11 cellular contexts compared by ENCODE assay signal in the genomic region with DNA sequence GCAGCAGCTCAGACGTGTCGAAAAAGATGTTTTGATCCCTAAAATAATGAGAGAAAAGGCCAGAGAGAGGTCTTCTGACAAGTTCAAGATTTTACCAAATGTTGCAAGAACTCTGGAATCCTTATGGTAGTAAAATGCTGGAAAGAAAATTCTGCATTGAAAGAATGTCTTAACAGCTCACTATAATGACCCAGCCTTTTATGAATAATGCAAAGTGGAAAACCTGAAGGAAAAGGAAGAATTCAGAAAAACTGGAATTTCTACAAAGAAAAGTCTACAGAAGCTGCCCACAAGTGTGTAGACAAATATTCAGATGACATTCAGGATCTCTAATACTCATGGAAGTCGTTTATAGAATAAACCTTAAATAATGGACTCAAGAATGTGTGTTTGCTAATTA. TPM values are rescaled to one million over a fixed set of nuclear protein-coding genes. Genes with fewer than 3 reads are reported as not detected.
DNase-seq lines count a peak whose midpoint lies in the region; ATAC-seq and TF ChIP-seq lines count a peak whose summit lies in the region.
"Had no signal": no experiment of that assay in that cellular context is flagged by ENCODE, and none has a peak within 500 bp of the region (broad histone marks: within the 10 kb centered on the region; RNA-seq: fewer than 3 reads in every experiment).

No MANE protein-coding gene starts in this region.

- peak overlapping the region; percentile 94 to 99 (median 94) for H3K27ac Mint-ChIP-seq in CD4-positive, CD25-positive, alpha-beta regulatory T cell
- peak overlapping the region; percentile 57 for H3K27ac Mint-ChIP-seq in dendritic cell treated with granulocyte-macrophage colony-stimulating factor and Interleukin-4, amounts not matched to agents 40 ng/mL and 50 ng/mL, for 4 days
- H3K27ac Mint-ChIP-seq: GM23338 had no signal

- no peak for ATAC-seq in CD4-positive, CD25-positive, alpha-beta regulatory T cell (ENCODE audit: low read depth in 2 of 2)
- no peak for ATAC-seq in PC-3
- no peak for ATAC-seq in GM21825 (IDR thresholded peaks at IDR 0.05; ENCODE audit: unreplicated experiment)

- H3K4me2 ChIP-seq in PC-3 (ENCODE audit: low read length), result peak overlapping the region; percentile 79

- peak overlapping the region; percentile 85 to 92 (median 88) for H3K4me3 Mint-ChIP-seq in CD4-positive, CD25-positive, alpha-beta regulatory T cell
- no peak overlapping the region for H3K4me3 Mint-ChIP-seq in dendritic cell treated with granulocyte-macrophage colony-stimulating factor and Interleukin-4, amounts not matched to agents 40 ng/mL and 50 ng/mL, for 4 days

- H3K27me3 Mint-ChIP-seq in CD4-positive, CD25-positive, alpha-beta regulatory T cell, result peaks cover 5% of the 10 kb centered on the region
- peaks cover 15% of the 10 kb centered on the region for H3K27me3 Mint-ChIP-seq in dendritic cell treated with granulocyte-macrophage colony-stimulating factor and Interleukin-4, amounts not matched to agents 40 ng/mL and 50 ng/mL, for 4 days

- peaks cover 16% of the 10 kb centered on the region for H3K36me3 Mint-ChIP-seq in CD4-positive, CD25-positive, alpha-beta regulatory T cell
- no peaks in the 10 kb centered on the region for H3K36me3 Mint-ChIP-seq in dendritic cell treated with granulocyte-macrophage colony-stimulating factor and Interleukin-4, amounts not matched to agents 40 ng/mL and 50 ng/mL, for 4 days (ENCODE audit: low read depth)

- no peaks in the 10 kb centered on the region for H4K20me1 ChIP-seq in PC-3 (ENCODE audit: low read length)

- H3K36me3 ChIP-seq in ACC112 (ENCODE audit: insufficient read depth, low read length) (no peaks in the 10 kb centered on the region), PC-3 (ENCODE audit: low read depth, low read length) (no peaks in the 10 kb centered on the region)
- H3K36me3 ChIP-seq in CD4-positive, CD25-positive, alpha-beta regulatory T cell (ENCODE audit: control insufficient read depth, insufficient read depth, low read length), result peaks cover 4% of the 10 kb centered on the region
- H3K36me3 ChIP-seq: BE2C, SJSA1 had no signal

- no peak overlapping the region for H3K9ac ChIP-seq in PC-3 (ENCODE audit: low read length)

- DNase-seq in CD4-positive, CD25-positive, alpha-beta regulatory T cell, result no peak
- DNase-seq in PC-3 (peak; percentile 3), kidney tubule cell (ENCODE audit: low spot score) (no peak), NCI-H1417 treated with DMSO at 0.1 percent for 48 hours (lab: John Stamatoyannopoulos, UW) (no peak)
- DNase-seq in effector CD4-positive, alpha-beta T cell, result no peak

- no peaks in the 10 kb centered on the region for H3K9me3 ChIP-seq in CD4-positive, CD25-positive, alpha-beta regulatory T cell (ENCODE audit: control insufficient read depth in 2 of 2, low read length in 2 of 2)
- no peaks in the 10 kb centered on the region for H3K9me3 ChIP-seq in PC-3 (ENCODE audit: low read length)
- H3K9me3 ChIP-seq: BE2C, SJSA1 had no signal

- H3K4me1 ChIP-seq in ACC112 (ENCODE audit: control insufficient read depth, insufficient read depth, low read length, unreplicated experiment) (peaks cover 11% of the 10 kb centered on the region), PC-3 (ENCODE audit: insufficient read depth, low read length) (peaks cover 17% of the 10 kb centered on the region)
- peaks cover 35% of the 10 kb centered on the region for H3K4me1 ChIP-seq in CD4-positive, CD25-positive, alpha-beta regulatory T cell (ENCODE audit: control insufficient read depth, insufficient read depth, low read length, poor library complexity, severe bottlenecking)
- H3K4me1 ChIP-seq: BE2C had no signal

- H3K4me1 Mint-ChIP-seq in CD4-positive, CD25-positive, alpha-beta regulatory T cell, result peaks cover 12 to 27% (median 15%) of the 10 kb centered on the region in 4 donors
- peaks cover 45% of the 10 kb centered on the region for H3K4me1 Mint-ChIP-seq in dendritic cell treated with granulocyte-macrophage colony-stimulating factor and Interleukin-4, amounts not matched to agents 40 ng/mL and 50 ng/mL, for 4 days (ENCODE audit: low read depth)

- no TSS peak for BruUV-seq in PC-3 (replicated peaks; lab: Mats Ljungman, UMichigan)

- CTCF ChIA-PET in PC-3 (lab: Charles Lee), result no interaction called here

- no peaks in the 10 kb centered on the region for H3F3A ChIP-seq in PC-3 (ENCODE audit: low read length, unreplicated experiment)

- TF ChIP-seq CTCF in PC-3 (conservative IDR thresholded peaks at IDR 0.05; ENCODE audit: low read depth, low read length), result no peak

- no peak overlapping the region for H3K4me3 ChIP-seq in ACC112 (ENCODE audit: low read depth, low read length)
- H3K4me3 ChIP-seq in CD4-positive, CD25-positive, alpha-beta regulatory T cell (ENCODE audit: low read depth, low read length), result peak overlapping the region; percentile 55
- H3K4me3 ChIP-seq in PC-3 (ENCODE audit: low read length), result peak overlapping the region; percentile 52; the same call in 1 of the 2 replicates

- H3K9me2 ChIP-seq in PC-3 (replicated peaks; ENCODE audit: low read length), result no peaks in the 10 kb centered on the region

- POLR2A ChIA-PET in PC-3 (lab: Charles Lee; ENCODE audit: unreplicated experiment), result no interaction called here

- H3K27me3 ChIP-seq in ACC112 (ENCODE audit: insufficient read depth, low read length), result no peaks in the 10 kb centered on the region
- no peaks in the 10 kb centered on the region for H3K27me3 ChIP-seq in CD4-positive, CD25-positive, alpha-beta regulatory T cell (ENCODE audit: control insufficient read depth, insufficient read depth, low read length)
- H3K27me3 ChIP-seq in PC-3 (ENCODE audit: low read length), result no peaks in the 10 kb centered on the region

- peak overlapping the region; percentile 1 for H2AFZ ChIP-seq in ACC112 (ENCODE audit: low read length, unreplicated experiment)
- H2AFZ ChIP-seq in PC-3 (ENCODE audit: low read length), result peak overlapping the region; percentile 79

- H3K27ac ChIP-seq in ACC112 (ENCODE audit: low read depth, low read length) (no peak overlapping the region), PC-3 (ENCODE audit: low read length) (no peak overlapping the region)
- H3K27ac ChIP-seq in CD4-positive, CD25-positive, alpha-beta regulatory T cell (ENCODE audit: insufficient read depth, low read length, poor library complexity, severe bottlenecking), result peak overlapping the region; percentile 82
- H3K27ac ChIP-seq: SJSA1 had no signal

- intact Hi-C loops in PC-3 (cut with micrococcal nuclease), result no loop called here
- intact Hi-C loops in dendritic cell treated with granulocyte-macrophage colony-stimulating factor and Interleukin-4, amounts not matched to agents 40 ng/mL and 50 ng/mL, for 4 days (cut with micrococcal nuclease), result loop anchor here (5.0 kb wide), 1 partner anchor 57 kb away; no protein-coding TSS in a partner anchor

- H3K9me3 Mint-ChIP-seq in CD4-positive, CD25-positive, alpha-beta regulatory T cell, result peaks cover 0 to 3% (median 0%) of the 10 kb centered on the region in 7 donors
- no peaks in the 10 kb centered on the region for H3K9me3 Mint-ChIP-seq in dendritic cell treated with granulocyte-macrophage colony-stimulating factor and Interleukin-4, amounts not matched to agents 40 ng/mL and 50 ng/mL, for 4 days

- H3K79me2 ChIP-seq in ACC112 (ENCODE audit: control insufficient read depth, insufficient read depth, low read length, unreplicated experiment), result no peaks in the 10 kb centered on the region
- peaks cover 28% of the 10 kb centered on the region for H3K79me2 ChIP-seq in PC-3 (ENCODE audit: low read length)

RNA-seq across cellular contexts. Expression of gene CCDC88C, which starts 1.8 kb away (rescaled TPM):
- total RNA-seq in CD4-positive, CD25-positive, alpha-beta regulatory T cell, result 466 TPM
- polyA plus RNA-seq in CD4-positive, CD25-positive, alpha-beta regulatory T cell, result 10 to 100 TPM; 25.9 to 35.6 (median 31.0) TPM
- 19.7 and 27.4 TPM in 2 replicates for total RNA-seq in PC-3 (2014; rRNA removed)
- total RNA-seq: SJSA1 had no signal

Comparison
In these comparisons a context has a peak if more than half of its experiments do, and no peak if none do; other contexts are left out.
1. RNA of gene CCDC88C, which starts 1.8 kb away (total RNA-seq): 466 TPM in CD4-positive, CD25-positive, alpha-beta regulatory T cell (single experiment); 19.7 to 27.4 TPM in PC-3; every median in the first group is over 10 times any median in the second.